ENCODE assay signal across 18 cellular contexts in the genomic region with DNA sequence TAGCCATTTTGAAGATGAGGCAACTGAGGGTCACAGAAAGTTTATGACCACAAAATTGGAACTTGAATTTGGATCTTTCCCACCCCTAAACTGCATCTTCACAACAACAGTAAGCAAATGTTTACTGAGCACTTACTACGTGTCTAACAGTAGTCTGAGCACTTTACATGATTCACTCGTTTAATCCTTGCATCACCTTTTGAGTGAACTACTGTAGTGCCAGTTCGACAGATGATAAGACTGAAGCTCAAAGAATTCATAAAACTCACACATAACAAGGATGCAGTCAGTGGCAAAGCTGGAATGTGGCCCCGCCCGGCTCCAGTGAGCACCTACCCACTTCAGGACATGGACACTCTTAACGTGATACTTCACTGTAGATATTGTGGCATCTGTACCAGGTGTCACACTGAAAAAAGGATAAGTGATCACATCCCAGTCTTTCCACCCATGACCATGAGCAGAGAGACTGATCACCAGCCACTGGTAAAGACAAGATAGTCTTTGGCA. TPM values are rescaled to one million over a fixed set of nuclear protein-coding genes. Genes with fewer than 3 reads are reported as not detected.
DNase-seq lines count a peak whose midpoint lies in the region; ATAC-seq and TF ChIP-seq lines count a peak whose summit lies in the region.
"Had no signal": no experiment of that assay in that cellular context is flagged by ENCODE, and none has a peak within 500 bp of the region (broad histone marks: within the 10 kb centered on the region; RNA-seq: fewer than 3 reads in every experiment).

No MANE protein-coding gene starts in this region.

- H3K36me3 ChIP-seq in RWPE2 (ENCODE audit: low read depth) (no peaks in the 10 kb centered on the region), left lung (no peaks in the 10 kb centered on the region), GM23338 (ENCODE audit: insufficient read depth) (no peaks in the 10 kb centered on the region)
- H3K36me3 ChIP-seq: BLaER1 had no signal

- no peak overlapping the region for H3K4me3 Mint-ChIP-seq in GM23338
- H3K4me3 Mint-ChIP-seq: CD14-positive monocyte; CD4-positive, alpha-beta memory T cell; HFFc6 had no signal

- H3K27ac ChIP-seq in RWPE2 (ENCODE audit: poor library complexity, severe bottlenecking) (no peak overlapping the region), left lung (no peak overlapping the region), GM23338 (ENCODE audit: low read depth) (no peak overlapping the region)
- H3K27ac ChIP-seq: BLaER1, GM23248 had no signal

- ATAC-seq in RWPE2 (ENCODE audit: low read depth) (0 out of 3 replicates have a peak, but pooled peaks have one; percentile 27), left lung (peak; percentile 56), GM23338 (no peak)
- ATAC-seq: HepG2 had no signal

- H3K9me3 ChIP-seq in RWPE2 (ENCODE audit: severe bottlenecking): no peaks in the 10 kb centered on the region
- H3K9me3 ChIP-seq in left lung: no peaks in the 10 kb centered on the region
- H3K9me3 ChIP-seq: BLaER1 had no signal

- H2AFZ ChIP-seq in GM23338: no peak overlapping the region
- H2AFZ ChIP-seq: GM23248 had no signal

- no peak overlapping the region for H3K4me2 ChIP-seq in GM23338
- H3K4me2 ChIP-seq: BLaER1 had no signal

- H3K4me3 ChIP-seq in RWPE2 (ENCODE audit: severe bottlenecking): no peak overlapping the region
- no peak overlapping the region for H3K4me3 ChIP-seq in epithelial cell of esophagus (ENCODE audit: low read length)
- H3K4me3 ChIP-seq in left lung: no peak overlapping the region
- no peak overlapping the region for H3K4me3 ChIP-seq in GM23338
- H3K4me3 ChIP-seq: BLaER1, GM23248 had no signal

- H3K27me3 Mint-ChIP-seq in GM23338 (ENCODE audit: insufficient read depth, low read depth, poor library complexity): peaks cover 1% of the 10 kb centered on the region

- H4K20me1 ChIP-seq in GM23338 (replicated peaks; ENCODE audit: insufficient read depth): no peaks in the 10 kb centered on the region
- H4K20me1 ChIP-seq: BLaER1 had no signal

- H3K79me2 ChIP-seq in GM23338 (replicated peaks; ENCODE audit: insufficient read depth): no peaks in the 10 kb centered on the region

- no peak for TF ChIP-seq CTCF in RWPE2 (IDR thresholded peaks at IDR 0.05; ENCODE audit: poor library complexity, severe bottlenecking)
- no peak for TF ChIP-seq CTCF in epithelial cell of esophagus (IDR thresholded peaks at IDR 0.05; ENCODE audit: insufficient read depth, low read depth, low read length, missing control alignments)
- no peak for TF ChIP-seq CTCF in left lung (IDR thresholded peaks at IDR 0.05)
- no peak for TF ChIP-seq CTCF in GM23338 (conservative IDR thresholded peaks at IDR 0.05; ENCODE audit: low read depth in 2 of 2)

- DNase-seq in RWPE2 (ENCODE audit: low spot score) (no peak), epithelial cell of esophagus (ENCODE audit: low read depth) (peak; percentile 47), left lung (no peak), AG20443 (ENCODE audit: low spot score) (no peak), AG08395 (ENCODE audit: low spot score) (no peak), GM23338 (ENCODE audit: low spot score) (no peak)
- DNase-seq: ACHN; CD4-positive, alpha-beta memory T cell; DMS153; DMS79; GDM1; GM23248; HCEC 1CT; HFFc6 had no signal

- no peaks in the 10 kb centered on the region for H3K4me1 Mint-ChIP-seq in GM23338
- H3K4me1 Mint-ChIP-seq: CD14-positive monocyte had no signal

- intact Hi-C loops in left lung (cut with DNase I): no loop called here

- H3K27me3 ChIP-seq in RWPE2 (ENCODE audit: insufficient read depth, poor library complexity, severe bottlenecking) (no peaks in the 10 kb centered on the region), left lung (no peaks in the 10 kb centered on the region), GM23338 (ENCODE audit: insufficient read depth) (no peaks in the 10 kb centered on the region)
- H3K27me3 ChIP-seq: BLaER1 had no signal

- no peaks in the 10 kb centered on the region for H3K9me2 ChIP-seq in GM23338 (ENCODE audit: insufficient read depth)

- H3K4me1 ChIP-seq in RWPE2 (ENCODE audit: insufficient read depth, poor library complexity, severe bottlenecking) (peaks cover 3% of the 10 kb centered on the region), left lung (no peaks in the 10 kb centered on the region), GM23338 (ENCODE audit: insufficient read depth) (no peaks in the 10 kb centered on the region)
- H3K4me1 ChIP-seq: BLaER1 had no signal

- H3K27ac Mint-ChIP-seq in GM23338: no peak overlapping the region
- H3K27ac Mint-ChIP-seq: CD14-positive monocyte; CD4-positive, alpha-beta memory T cell; HFFc6 had no signal

- H3F3A ChIP-seq in GM23338 (replicated peaks; ENCODE audit: low read depth): no peaks in the 10 kb centered on the region

- no peaks in the 10 kb centered on the region for H3K9me3 Mint-ChIP-seq in GM23338
- H3K9me3 Mint-ChIP-seq: IgD-negative memory B cell had no signal

- H3K36me3 Mint-ChIP-seq in GM23338 (ENCODE audit: low read depth): no peaks in the 10 kb centered on the region
- H3K36me3 Mint-ChIP-seq: CD14-positive monocyte; CD4-positive, alpha-beta memory T cell had no signal

TF ChIP-seq in GM23338, 12 proteins besides CTCF, POLR2A, EP300 and RAD21:
- no peak for TF ChIP-seq ZNF331 (CRISPR knock-in tag; IDR thresholded peaks at IDR 0.05; ENCODE audit: low read depth)
- TF ChIP-seq, protein P1, sequence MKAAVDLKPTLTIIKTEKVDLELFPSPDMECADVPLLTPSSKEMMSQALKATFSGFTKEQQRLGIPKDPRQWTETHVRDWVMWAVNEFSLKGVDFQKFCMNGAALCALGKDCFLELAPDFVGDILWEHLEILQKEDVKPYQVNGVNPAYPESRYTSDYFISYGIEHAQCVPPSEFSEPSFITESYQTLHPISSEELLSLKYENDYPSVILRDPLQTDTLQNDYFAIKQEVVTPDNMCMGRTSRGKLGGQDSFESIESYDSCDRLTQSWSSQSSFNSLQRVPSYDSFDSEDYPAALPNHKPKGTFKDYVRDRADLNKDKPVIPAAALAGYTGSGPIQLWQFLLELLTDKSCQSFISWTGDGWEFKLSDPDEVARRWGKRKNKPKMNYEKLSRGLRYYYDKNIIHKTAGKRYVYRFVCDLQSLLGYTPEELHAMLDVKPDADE (IDR thresholded peaks at IDR 0.05): no peak
- no peak for TF ChIP-seq EZH2 (IDR thresholded peaks at IDR 0.05; ENCODE audit: low read depth, unreplicated experiment)
- TF ChIP-seq CREB1 (CRISPR knock-in tag; IDR thresholded peaks at IDR 0.05; ENCODE audit: low read depth): no peak
- TF ChIP-seq, protein P2, sequence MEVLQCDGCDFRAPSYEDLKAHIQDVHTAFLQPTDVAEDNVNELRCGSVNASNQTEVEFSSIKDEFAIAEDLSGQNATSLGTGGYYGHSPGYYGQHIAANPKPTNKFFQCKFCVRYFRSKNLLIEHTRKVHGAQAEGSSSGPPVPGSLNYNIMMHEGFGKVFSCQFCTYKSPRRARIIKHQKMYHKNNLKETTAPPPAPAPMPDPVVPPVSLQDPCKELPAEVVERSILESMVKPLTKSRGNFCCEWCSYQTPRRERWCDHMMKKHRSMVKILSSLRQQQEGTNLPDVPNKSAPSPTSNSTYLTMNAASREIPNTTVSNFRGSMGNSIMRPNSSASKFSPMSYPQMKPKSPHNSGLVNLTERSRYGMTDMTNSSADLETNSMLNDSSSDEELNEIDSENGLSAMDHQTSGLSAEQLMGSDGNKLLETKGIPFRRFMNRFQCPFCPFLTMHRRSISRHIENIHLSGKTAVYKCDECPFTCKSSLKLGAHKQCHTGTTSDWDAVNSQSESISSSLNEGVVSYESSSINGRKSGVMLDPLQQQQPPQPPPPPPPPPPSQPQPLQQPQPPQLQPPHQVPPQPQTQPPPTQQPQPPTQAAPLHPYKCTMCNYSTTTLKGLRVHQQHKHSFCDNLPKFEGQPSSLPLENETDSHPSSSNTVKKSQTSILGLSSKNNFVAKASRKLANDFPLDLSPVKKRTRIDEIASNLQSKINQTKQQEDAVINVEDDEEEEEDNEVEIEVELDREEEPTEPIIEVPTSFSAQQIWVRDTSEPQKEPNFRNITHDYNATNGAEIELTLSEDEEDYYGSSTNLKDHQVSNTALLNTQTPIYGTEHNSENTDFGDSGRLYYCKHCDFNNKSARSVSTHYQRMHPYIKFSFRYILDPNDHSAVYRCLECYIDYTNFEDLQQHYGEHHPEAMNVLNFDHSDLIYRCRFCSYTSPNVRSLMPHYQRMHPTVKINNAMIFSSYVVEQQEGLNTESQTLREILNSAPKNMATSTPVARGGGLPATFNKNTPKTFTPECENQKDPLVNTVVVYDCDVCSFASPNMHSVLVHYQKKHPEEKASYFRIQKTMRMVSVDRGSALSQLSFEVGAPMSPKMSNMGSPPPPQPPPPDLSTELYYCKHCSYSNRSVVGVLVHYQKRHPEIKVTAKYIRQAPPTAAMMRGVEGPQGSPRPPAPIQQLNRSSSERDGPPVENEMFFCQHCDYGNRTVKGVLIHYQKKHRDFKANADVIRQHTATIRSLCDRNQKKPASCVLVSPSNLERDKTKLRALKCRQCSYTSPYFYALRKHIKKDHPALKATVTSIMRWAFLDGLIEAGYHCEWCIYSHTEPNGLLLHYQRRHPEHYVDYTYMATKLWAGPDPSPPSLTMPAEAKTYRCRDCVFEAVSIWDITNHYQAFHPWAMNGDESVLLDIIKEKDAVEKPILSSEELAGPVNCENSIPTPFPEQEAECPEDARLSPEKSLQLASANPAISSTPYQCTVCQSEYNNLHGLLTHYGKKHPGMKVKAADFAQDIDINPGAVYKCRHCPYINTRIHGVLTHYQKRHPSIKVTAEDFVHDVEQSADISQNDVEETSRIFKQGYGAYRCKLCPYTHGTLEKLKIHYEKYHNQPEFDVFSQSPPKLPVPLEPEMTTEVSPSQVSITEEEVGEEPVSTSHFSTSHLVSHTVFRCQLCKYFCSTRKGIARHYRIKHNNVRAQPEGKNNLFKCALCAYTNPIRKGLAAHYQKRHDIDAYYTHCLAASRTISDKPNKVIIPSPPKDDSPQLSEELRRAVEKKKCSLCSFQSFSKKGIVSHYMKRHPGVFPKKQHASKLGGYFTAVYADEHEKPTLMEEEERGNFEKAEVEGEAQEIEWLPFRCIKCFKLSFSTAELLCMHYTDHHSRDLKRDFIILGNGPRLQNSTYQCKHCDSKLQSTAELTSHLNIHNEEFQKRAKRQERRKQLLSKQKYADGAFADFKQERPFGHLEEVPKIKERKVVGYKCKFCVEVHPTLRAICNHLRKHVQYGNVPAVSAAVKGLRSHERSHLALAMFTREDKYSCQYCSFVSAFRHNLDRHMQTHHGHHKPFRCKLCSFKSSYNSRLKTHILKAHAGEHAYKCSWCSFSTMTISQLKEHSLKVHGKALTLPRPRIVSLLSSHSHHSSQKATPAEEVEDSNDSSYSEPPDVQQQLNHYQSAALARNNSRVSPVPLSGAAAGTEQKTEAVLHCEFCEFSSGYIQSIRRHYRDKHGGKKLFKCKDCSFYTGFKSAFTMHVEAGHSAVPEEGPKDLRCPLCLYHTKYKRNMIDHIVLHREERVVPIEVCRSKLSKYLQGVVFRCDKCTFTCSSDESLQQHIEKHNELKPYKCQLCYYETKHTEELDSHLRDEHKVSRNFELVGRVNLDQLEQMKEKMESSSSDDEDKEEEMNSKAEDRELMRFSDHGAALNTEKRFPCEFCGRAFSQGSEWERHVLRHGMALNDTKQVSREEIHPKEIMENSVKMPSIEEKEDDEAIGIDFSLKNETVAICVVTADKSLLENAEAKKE (CRISPR knock-in tag; IDR thresholded peaks at IDR 0.05): no peak

RNA-seq across cellular contexts. Expression of a gene that starts 36.0 kb away (rescaled TPM):
- 1 to 10 TPM; 4.4 to 9.9 TPM for total RNA-seq in left lung
- 0.28 and 0.35 TPM in 2 replicates for total RNA-seq in GM23338 (2014; rRNA removed; shearing (Covaris generic))
- 0.07 TPM in 1 of 2 replicates, not detected in the other for polyA plus RNA-seq in GM23338 (2016; fragmentation: Nextera tagmentation; extraction: Ambion mirVana)
- total RNA-seq: GM23248, HFFc6 had no signal
- polyA plus RNA-seq: CD14-positive monocyte, IgD-negative memory B cell had no signal
